8 cellular contexts compared by ENCODE assay signal in genomic region chr17:38752930-38753506, GRCh38. TPM values are rescaled to one million over a fixed set of nuclear protein-coding genes. Genes with fewer than 3 reads are reported as not detected.
DNase-seq lines count a peak whose midpoint lies in the region; ATAC-seq and TF ChIP-seq lines count a peak whose summit lies in the region.

No MANE protein-coding gene starts in this region.

- H3K27ac Mint-ChIP-seq in naive thymus-derived CD4-positive, alpha-beta T cell = peak overlapping the region; percentile 91 to 99 (median 97)

- H3K36me3 ChIP-seq in HUES48 (ENCODE audit: control insufficient read depth, insufficient read depth, low read length) = peaks cover 37% of the 10 kb centered on the region
- H3K36me3 ChIP-seq in naive thymus-derived CD4-positive, alpha-beta T cell (ENCODE audit: control insufficient read depth in 2 of 3, insufficient read depth in 3 of 3, low read length in 3 of 3) = peaks cover 0 to 27% (median 12%) of the 10 kb centered on the region in 3 experiments

- H3K27ac ChIP-seq in HUES48 (ENCODE audit: low read depth, low read length) = peak overlapping the region; percentile 49
- H3K27ac ChIP-seq in naive thymus-derived CD4-positive, alpha-beta T cell (ENCODE audit: low read depth, low read length) = peak overlapping the region; percentile 83

- H3K9ac ChIP-seq in HUES48 (ENCODE audit: low read depth, low read length) = peak overlapping the region; percentile 45; the same call in 1 of the 2 replicates

- H3K36me3 Mint-ChIP-seq in naive thymus-derived CD4-positive, alpha-beta T cell = peaks cover 4 to 17% (median 13%) of the 10 kb centered on the region in 5 donors

- peaks cover 8% of the 10 kb centered on the region for H3K27me3 ChIP-seq in HUES48 (ENCODE audit: control insufficient read depth, insufficient read depth, low read length)
- H3K27me3 ChIP-seq in naive thymus-derived CD4-positive, alpha-beta T cell (ENCODE audit: control insufficient read depth in 2 of 2, insufficient read depth in 2 of 2, low read length in 2 of 2) = peaks cover 6 to 9% of the 10 kb centered on the region in 2 donors

- POLR2A ChIA-PET in naive thymus-derived CD4-positive, alpha-beta T cell (lab: Charles Lee) = interaction anchor here (0.6 to 2.0 kb wide), 10 partner anchors 24 to 447 kb away, joined by 3 to 21 read pairs (median 6); partner anchors contain the start of genes LASP1, RPL19 and RPL23

- H3K4me1 Mint-ChIP-seq in naive thymus-derived CD4-positive, alpha-beta T cell = peaks cover 37 to 56% (median 43%) of the 10 kb centered on the region in 7 donors

- intact Hi-C loops in naive thymus-derived CD4-positive, alpha-beta T cell (cut with micrococcal nuclease) = loop anchor here (1.0 to 10.0 kb wide), 14 partner anchors 19 to 482 kb away; partner anchors contain the start of genes CISD3 (in 2 of the 2), CWC25 (in 2 of the 2), PIP4K2B (in 2 of the 2) and RPL23 (in 2 of the 2)

- H3K9me3 Mint-ChIP-seq in naive thymus-derived CD4-positive, alpha-beta T cell = peaks cover 0 to 12% (median 0%) of the 10 kb centered on the region in 11 donors

- no peak for TF ChIP-seq CTCF in choroid plexus epithelial cell (conservative IDR thresholded peaks at IDR 0.05; ENCODE audit: low read depth, low read length)

- peak overlapping the region; percentile 89 to 100 (median 98) for H3K4me3 Mint-ChIP-seq in naive thymus-derived CD4-positive, alpha-beta T cell

- H3K27me3 Mint-ChIP-seq in naive thymus-derived CD4-positive, alpha-beta T cell = peaks cover 8 to 28% (median 20%) of the 10 kb centered on the region in 5 donors

- DNase-seq in choroid plexus epithelial cell (ENCODE audit: low read depth) = no peak
- DNase-seq in naive thymus-derived CD4-positive, alpha-beta T cell = no peak
- no peak for DNase-seq in ureter (ENCODE audit: low spot score)
- no peak for DNase-seq in NOMO-1 treated with DMSO at 0.1 percent for 48 hours (lab: John Stamatoyannopoulos, UW; ENCODE audit: unreplicated experiment)
- DNase-seq in amniotic stem cell (lab: John Stamatoyannopoulos, UW) = no peak

- CTCF ChIA-PET in naive thymus-derived CD4-positive, alpha-beta T cell (lab: Charles Lee) = no interaction called here

- peak; percentile 14 for ATAC-seq in GM19023 (IDR thresholded peaks at IDR 0.05; ENCODE audit: unreplicated experiment)
- ATAC-seq in naive thymus-derived CD4-positive, alpha-beta T cell = peak; percentile 1
- no peak for ATAC-seq in GM21381 (IDR thresholded peaks at IDR 0.05; ENCODE audit: unreplicated experiment)

- H3K4me3 ChIP-seq in HUES48 (ENCODE audit: low read depth, low read length) (peak overlapping the region; percentile 93), choroid plexus epithelial cell (ENCODE audit: low read depth, low read length) (peak overlapping the region; percentile 99)
- H3K4me3 ChIP-seq in naive thymus-derived CD4-positive, alpha-beta T cell (ENCODE audit: low read length) = peak overlapping the region; percentile 95

- H3K4me1 ChIP-seq in HUES48 (ENCODE audit: control insufficient read depth, insufficient read depth, low read length) = peaks cover 10% of the 10 kb centered on the region
- H3K4me1 ChIP-seq in naive thymus-derived CD4-positive, alpha-beta T cell (ENCODE audit: control insufficient read depth in 2 of 2, insufficient read depth in 2 of 2, low read length in 2 of 2) = peaks cover 31 to 43% of the 10 kb centered on the region in 2 donors

- no peaks in the 10 kb centered on the region for H3K9me3 ChIP-seq in HUES48 (ENCODE audit: control insufficient read depth, insufficient read depth, low read length)
- no peaks in the 10 kb centered on the region for H3K9me3 ChIP-seq in naive thymus-derived CD4-positive, alpha-beta T cell (ENCODE audit: control insufficient read depth in 2 of 3, low read length in 3 of 3)

RNA-seq across cellular contexts. Expression of gene PSMB3, which starts 0.5 kb away (rescaled TPM):
- total RNA-seq in naive thymus-derived CD4-positive, alpha-beta T cell = 100 to 1,000 TPM in 2 of 5 experiments, 10 to 100 TPM in 3; 60.8 to 287 (median 92.1) TPM
- polyA plus RNA-seq in naive thymus-derived CD4-positive, alpha-beta T cell = 100 to 1,000 TPM; 382 to 410 TPM
- total RNA-seq in ureter = 156 TPM

RNA-seq across cellular contexts. Expression of gene PCGF2, which starts 4.9 kb away (rescaled TPM):
- 1 to 10 TPM in 1 of 5 experiments, under 1 TPM in 1, not detected in 3; 0.34 to 2.7 TPM for total RNA-seq in naive thymus-derived CD4-positive, alpha-beta T cell
- under 1 TPM in 1 of 2 donors, not detected in 1; 0.09 TPM for polyA plus RNA-seq in naive thymus-derived CD4-positive, alpha-beta T cell
- 54.5 TPM for total RNA-seq in ureter

RNA-seq across cellular contexts. Expression of gene CISD3, which starts 22.9 kb away (rescaled TPM):
- 10 to 100 TPM in 3 of 5 experiments, 1 to 10 TPM in 2; 8.0 to 39.6 (median 12.9) TPM for total RNA-seq in naive thymus-derived CD4-positive, alpha-beta T cell
- 10 to 100 TPM; 33.0 to 39.0 TPM for polyA plus RNA-seq in naive thymus-derived CD4-positive, alpha-beta T cell
- total RNA-seq in ureter = 60.1 TPM

RNA-seq across cellular contexts. Expression of gene PIP4K2B, which starts 46.3 kb away (rescaled TPM):
- 10 to 100 TPM; 32.4 to 67.9 (median 49.1) TPM for total RNA-seq in naive thymus-derived CD4-positive, alpha-beta T cell
- 10 to 100 TPM; 17.5 to 18.6 TPM for polyA plus RNA-seq in naive thymus-derived CD4-positive, alpha-beta T cell
- 44.7 TPM for total RNA-seq in ureter

RNA-seq across cellular contexts. Expression of gene MLLT6, which starts 47.9 kb away (rescaled TPM):
- 100 to 1,000 TPM; 287 to 533 (median 384) TPM for total RNA-seq in naive thymus-derived CD4-positive, alpha-beta T cell
- 10 to 100 TPM; 10.2 to 11.7 TPM for polyA plus RNA-seq in naive thymus-derived CD4-positive, alpha-beta T cell
- total RNA-seq in ureter = 209 TPM

Comparison
In these comparisons a context has a peak if more than half of its experiments do, and no peak if none do; other contexts are left out.
1. RNA of gene PCGF2, which starts 4.9 kb away (total RNA-seq): 54.5 TPM in ureter (single experiment); 0.34 to 2.7 TPM in naive thymus-derived CD4-positive, alpha-beta T cell; every median in the first group is over 10 times any median in the second.
2. Peak in every context shown above with its lines, with median percentiles within 50 percentile points of each other: H3K4me3 ChIP-seq.